Comparison of ENCODE assay signal across 11 cellular contexts in genomic region chr10:35781643-35782035, GRCh38.
DNase-seq lines count a peak whose midpoint lies in the region; ATAC-seq and TF ChIP-seq lines count a peak whose summit lies in the region.
"Had no signal": no experiment of that assay in that cellular context is flagged by ENCODE, and none has a peak within 500 bp of the region (broad histone marks: within the 10 kb centered on the region; RNA-seq: fewer than 3 reads in every experiment).

No MANE protein-coding gene starts in this region.

- peaks cover 8% of the 10 kb centered on the region for H3K9me3 Mint-ChIP-seq in HFFc6

- no peak overlapping the region for H3K4me2 ChIP-seq in DOHH2 (ENCODE audit: low read length)

- H3K79me2 ChIP-seq in DOHH2 (ENCODE audit: control insufficient read depth, low read length), result no peaks in the 10 kb centered on the region

- no peak overlapping the region for H3K27ac ChIP-seq in DOHH2 (ENCODE audit: low read depth, low read length)
- H3K27ac ChIP-seq in WERI-Rb-1, result no peak overlapping the region

- ATAC-seq in GM19328 (IDR thresholded peaks at IDR 0.05; ENCODE audit: unreplicated experiment), result no peak
- ATAC-seq: left colon had no signal

- H3K36me3 ChIP-seq in DOHH2 (ENCODE audit: control insufficient read depth, low read length) (no peaks in the 10 kb centered on the region), WERI-Rb-1 (no peaks in the 10 kb centered on the region), kidney epithelial cell (ENCODE audit: control insufficient read depth, insufficient read depth, low read length) (no peaks in the 10 kb centered on the region)

- peak; percentile 25 for TF ChIP-seq CTCF in DOHH2 (IDR thresholded peaks at IDR 0.05; ENCODE audit: low read depth, low read length, poor library complexity, severe bottlenecking)
- TF ChIP-seq CTCF in HFFc6 (IDR thresholded peaks at IDR 0.05), result peak; percentile 41
- TF ChIP-seq CTCF in WERI-Rb-1 (IDR thresholded peaks at IDR 0.05; ENCODE audit: low read depth, low read length), result peak; percentile 35; the same call in 1 of the 2 replicates
- peak; percentile 35 for TF ChIP-seq CTCF in kidney epithelial cell (IDR thresholded peaks at IDR 0.05; ENCODE audit: insufficient read depth, low read length, poor library complexity, severe bottlenecking)

- H3K9me3 ChIP-seq in DOHH2 (ENCODE audit: control insufficient read depth, insufficient read depth, low read length) (no peaks in the 10 kb centered on the region), WERI-Rb-1 (ENCODE audit: severe bottlenecking) (no peaks in the 10 kb centered on the region)

- H3K27me3 ChIP-seq in DOHH2 (ENCODE audit: control insufficient read depth, low read length), result no peaks in the 10 kb centered on the region
- H3K27me3 ChIP-seq in WERI-Rb-1 (ENCODE audit: insufficient read depth, low read depth, severe bottlenecking), result no peaks in the 10 kb centered on the region
- no peaks in the 10 kb centered on the region for H3K27me3 ChIP-seq in kidney epithelial cell (ENCODE audit: control insufficient read depth, insufficient read depth, low read length)

- H3K36me3 Mint-ChIP-seq in HFFc6 (ENCODE audit: low read depth), result no peaks in the 10 kb centered on the region; the same call in 1 of the 2 replicates
- H3K36me3 Mint-ChIP-seq: activated naive CD4-positive, alpha-beta T cell treated with anti-CD3 and anti-CD28 coated beads, Interleukin-2, amount 50 U/mL, for 24 hours had no signal

- no peak overlapping the region for H3K4me3 Mint-ChIP-seq in HFFc6
- H3K4me3 Mint-ChIP-seq: activated naive CD4-positive, alpha-beta T cell treated with anti-CD3 and anti-CD28 coated beads, Interleukin-2, amount 50 U/mL, for 24 hours had no signal

- peaks cover 17% of the 10 kb centered on the region for H3K4me1 Mint-ChIP-seq in HFFc6 (ENCODE audit: low read depth)
- H3K4me1 Mint-ChIP-seq: activated naive CD4-positive, alpha-beta T cell treated with anti-CD3 and anti-CD28 coated beads, Interleukin-2, amount 50 U/mL, for 24 hours had no signal

- H3K27me3 Mint-ChIP-seq in HFFc6 (ENCODE audit: insufficient read depth), result peaks cover 5% of the 10 kb centered on the region

- H3K9me2 ChIP-seq in DOHH2 (replicated peaks; ENCODE audit: control insufficient read depth, low read length), result no peaks in the 10 kb centered on the region

- peaks cover 3% of the 10 kb centered on the region; the same call in 1 of the 2 replicates for H3K4me1 ChIP-seq in DOHH2 (ENCODE audit: control insufficient read depth, low read length)

- DNase-seq in HFFc6 (no peak), WERI-Rb-1 (peak; percentile 23), kidney epithelial cell (ENCODE audit: low read depth) (no peak), NCI-H2171 (lab: John Stamatoyannopoulos, UW) (no peak), HCEC 1CT (no peak), MV-4-11 (lab: John Stamatoyannopoulos, UW) (no peak)
- DNase-seq: activated CD4-positive, CD25-positive, alpha-beta regulatory T cell had no signal

- no peaks in the 10 kb centered on the region for H4K20me1 ChIP-seq in DOHH2 (ENCODE audit: control insufficient read depth, insufficient read depth, low read depth, low read length)

- H3F3A ChIP-seq in DOHH2 (ENCODE audit: control insufficient read depth, insufficient read depth), result no peaks in the 10 kb centered on the region

- no peak overlapping the region for H3K4me3 ChIP-seq in DOHH2 (ENCODE audit: low read length)
- H3K4me3 ChIP-seq in WERI-Rb-1 (ENCODE audit: low read depth, low read length), result no peak overlapping the region
- H3K4me3 ChIP-seq in kidney epithelial cell (ENCODE audit: low read depth, low read length), result no peak overlapping the region

- H3K27ac Mint-ChIP-seq in HFFc6, result no peak overlapping the region
- H3K27ac Mint-ChIP-seq: activated naive CD4-positive, alpha-beta T cell treated with anti-CD3 and anti-CD28 coated beads, Interleukin-2, amount 50 U/mL, for 24 hours had no signal
